ENCODE assay signal across 25 cellular contexts in genomic region chr7:1293950-1294728, GRCh38.
A peak's percentile ranks its signal among the peaks of the same experiment; 100 is the strongest.
DNase-seq lines count a peak whose midpoint lies in the region; ATAC-seq, FAIRE-seq and TF ChIP-seq lines count a peak whose summit lies in the region.
"Had no signal": no experiment of that assay in that cellular context is flagged by ENCODE, and none has a peak within 500 bp of the region (broad histone marks: within the 10 kb centered on the region; RNA-seq: fewer than 3 reads in every experiment).

No MANE protein-coding gene starts in this region.

- no peak overlapping the region for H3K27ac ChIP-seq in left ventricle myocardium inferior (replicated peaks)
- H3K27ac ChIP-seq in K562 (ENCODE audit: extremely low read depth, low read depth, low read length): no peak overlapping the region
- H3K27ac ChIP-seq in lower lobe of right lung: no peak overlapping the region
- H3K27ac ChIP-seq in foreskin keratinocyte: no peak overlapping the region
- H3K27ac ChIP-seq: A549, HL-60, KMS-11, SJCRH30 had no signal

- H3K9me3 ChIP-seq in left ventricle myocardium inferior (replicated peaks): no peaks in the 10 kb centered on the region
- H3K9me3 ChIP-seq in K562 (replicated peaks; ENCODE audit: control insufficient read depth, insufficient read depth, low read depth, low read length): no peaks in the 10 kb centered on the region
- no peaks in the 10 kb centered on the region for H3K9me3 ChIP-seq in lower lobe of right lung
- H3K9me3 ChIP-seq: A549, Caco-2, HAP-1, SJCRH30 had no signal

- peak overlapping the region in 1 of 2 experiments; percentile 17; a peak in 1 of 4 replicates for H3K9ac ChIP-seq in K562 (ENCODE audit: insufficient read depth in 1 of 2, low read depth in 2 of 2, low read length in 2 of 2)
- H3K9ac ChIP-seq: KMS-11 had no signal

- FAIRE-seq in K562 (lab: Jason Lieb, UNC): no peak
- FAIRE-seq: A549, GM12878 had no signal

- H3K4me1 ChIP-seq in left ventricle myocardium inferior (peaks cover 14% of the 10 kb centered on the region), K562 (replicated peaks in 1 of 2; ENCODE audit: control insufficient read depth in 2 of 2, insufficient read depth in 2 of 2, low read length in 2 of 2) (peaks cover 0 to 37% of the 10 kb centered on the region in 2 experiments; a peak in 2 of 5 replicates), lower lobe of right lung (peaks cover 9% of the 10 kb centered on the region), foreskin keratinocyte (no peaks in the 10 kb centered on the region)

- H3K4me3 ChIP-seq in left ventricle myocardium inferior (no peak overlapping the region), K562 (no peak overlapping the region), lower lobe of right lung (no peak overlapping the region)
- H3K4me3 ChIP-seq: A549, GM12878, HAP-1, SJCRH30 had no signal

- no peak for TF ChIP-seq CTCF in left ventricle myocardium inferior (IDR thresholded peaks at IDR 0.05; ENCODE audit: borderline replicate concordance)
- no peak for TF ChIP-seq CTCF in K562 (IDR thresholded peaks at IDR 0.05 in 2 of 3, conservative IDR thresholded peaks at IDR 0.05 in 1 of 3; ENCODE audit: insufficient read depth in 2 of 3, low read depth in 1 of 3, low read length in 3 of 3)
- TF ChIP-seq CTCF in lower lobe of right lung (IDR thresholded peaks at IDR 0.05): no peak
- TF ChIP-seq CTCF in foreskin keratinocyte (conservative IDR thresholded peaks at IDR 0.05): no peak

- H3K36me3 ChIP-seq in left ventricle myocardium inferior: no peaks in the 10 kb centered on the region
- no peaks in the 10 kb centered on the region for H3K36me3 ChIP-seq in K562 (ENCODE audit: control insufficient read depth, insufficient read depth, low read length)
- no peaks in the 10 kb centered on the region for H3K36me3 ChIP-seq in lower lobe of right lung
- H3K36me3 ChIP-seq: HAP-1, SJCRH30 had no signal

- no peak overlapping the region for H3K4me2 ChIP-seq in K562 (ENCODE audit: insufficient read depth, low read length)
- H3K4me2 ChIP-seq: A549, KMS-11 had no signal

- TF ChIP-seq RAD21 in K562 (CRISPR knock-in tag; conservative IDR thresholded peaks at IDR 0.05 in 1 of 2, IDR thresholded peaks at IDR 0.05 in 1 of 2): no peak

- no peaks in the 10 kb centered on the region for H3K79me2 ChIP-seq in K562 (ENCODE audit: control insufficient read depth, insufficient read depth, low read length)

- CTCF ChIA-PET in K562 (lab: Yijun Ruan, JAX; ENCODE audit: low intra/inter-chr PET ratio): interaction anchor here (0.6 kb wide), 1 partner anchor 1038 kb away, joined by 5 read pairs; no protein-coding TSS in a partner anchor

- in situ Hi-C loops in K562 (cut with MboI): no loop called here

- ATAC-seq in left ventricle myocardium superior: no peak
- ATAC-seq in K562: no peak
- no peak for ATAC-seq in lower lobe of right lung
- no peak for ATAC-seq in foreskin keratinocyte
- no peak for ATAC-seq in esophagus mucosa
- ATAC-seq: GM12878, Panc1 had no signal

- intact Hi-C loops in left ventricle myocardium superior (cut with micrococcal nuclease) (no loop called here), left ventricle myocardium inferior (cut with micrococcal nuclease) (no loop called here), K562 (cut with micrococcal nuclease) (no loop called here), lower lobe of right lung (cut with DNase I) (no loop called here)

- 25% methylated on average over 28 of the region's 34 CpGs for WGBS in K562 (ENCODE audit: insufficient coverage, low coverage, missing lambda C conversion rate)

- TF ChIP-seq POLR2A in K562 (conservative IDR thresholded peaks at IDR 0.05): no peak

- no peak for TF ChIP-seq EP300 in K562 (IDR thresholded peaks at IDR 0.05; ENCODE audit: low read length)

- H3K27me3 ChIP-seq in left ventricle myocardium inferior (ENCODE audit: low read depth) (peaks cover 92% of the 10 kb centered on the region), K562 (ENCODE audit: control insufficient read depth in 2 of 2, insufficient read depth in 2 of 2, low read length in 2 of 2) (peaks cover 29 to 79% of the 10 kb centered on the region in 2 experiments), lower lobe of right lung (ENCODE audit: low read depth) (peaks cover 89% of the 10 kb centered on the region), foreskin keratinocyte (peaks cover 64% of the 10 kb centered on the region)
- H3K27me3 ChIP-seq: SJCRH30 had no signal

- no peaks in the 10 kb centered on the region for H3K9me1 ChIP-seq in K562 (ENCODE audit: control insufficient read depth, insufficient read depth, low read length)

- DNase-seq in left ventricle myocardium superior: peak; percentile 10
- no peak for DNase-seq in left ventricle myocardium inferior
- DNase-seq in K562 (ENCODE audit: extremely low read depth in 1 of 4, low spot score in 3 of 4): no peak
- DNase-seq in lower lobe of right lung: peak; percentile 35
- DNase-seq in glomerular visceral epithelial cell (ENCODE audit: extremely low spot score): no peak
- no peak for DNase-seq in foreskin keratinocyte
- DNase-seq: Caco-2; CD4-positive, alpha-beta T cell; DMS 273 treated with DMSO at 0.1 percent for 48 hours; DND-41; NCI-H1092 treated with DMSO at 0.1 percent for 48 hours; NCI-H1436 treated with DMSO at 0.1 percent for 48 hours; NCI-H1930; NCI-H345; NCI-H524; NCI-H774; NK-92 treated with Interleukin-12 subunit alpha and Interleukin-12 subunit beta, amount 100 ng/mL, for 24 hours; SJCRH30 had no signal

- H4K20me1 ChIP-seq in K562 (replicated peaks; ENCODE audit: control insufficient read depth, insufficient read depth, low read length): peaks cover 14% of the 10 kb centered on the region; the same call in 1 of the 2 replicates

- no peak overlapping the region for H2AFZ ChIP-seq in K562 (ENCODE audit: low read depth, low read length)

- BruUV-seq in K562 (replicated peaks; lab: Mats Ljungman, UMichigan): no TSS peak

- POLR2A ChIA-PET in K562 (lab: Yijun Ruan, JAX): no interaction called here

TF ChIP-seq in K562, 482 proteins besides CTCF, POLR2A, EP300 and RAD21:
- TF ChIP-seq EGR1 (conservative IDR thresholded peaks at IDR 0.05) (peak; percentile 38), CREB1 (IDR thresholded peaks at IDR 0.05) (no peak), CREB1 (CRISPR knock-in tag; IDR thresholded peaks at IDR 0.05) (peak; percentile 40; the same call in 1 of the 2 replicates), ATF1 (CRISPR knock-in tag; IDR thresholded peaks at IDR 0.05) (no peak), ATF1 (tag; IDR thresholded peaks at IDR 0.05) (no peak), CREM (IDR thresholded peaks at IDR 0.05; ENCODE audit: low read depth) (0 out of 2 replicates have a peak, but pooled peaks have one; percentile 22)

Comparison
In these comparisons a context has a peak if more than half of its experiments do, and no peak if none do; other contexts are left out.
1. DNase-seq: peak in left ventricle myocardium superior (single experiment) and lower lobe of right lung (single experiment); none in left ventricle myocardium inferior (single experiment), K562 (0 of 4), glomerular visceral epithelial cell (single experiment) and foreskin keratinocyte (0 of 2).